In genomic region chr3:56864090-56864489, GRCh38 we compare ENCODE assay signal across 21 cellular contexts.
DNase-seq lines count a peak whose midpoint lies in the region; ATAC-seq lines count a peak whose summit lies in the region.
"Had no signal": no experiment of that assay in that cellular context is flagged by ENCODE, and none has a peak within 500 bp of the region (broad histone marks: within the 10 kb centered on the region; RNA-seq: fewer than 3 reads in every experiment).

No MANE protein-coding gene starts in this region.

- peak overlapping the region; percentile 23 for H3K27ac Mint-ChIP-seq in activated T-helper 17 cell treated with anti-CD3 and anti-CD28 coated beads, Interleukin-2, amount 50 U/mL, for 72 hours
- H3K27ac Mint-ChIP-seq: HFFc6, neural progenitor cell had no signal

- no peak overlapping the region for H3K9ac ChIP-seq in Karpas-422 (ENCODE audit: low read length)
- H3K9ac ChIP-seq: neural progenitor cell had no signal

- peak overlapping the region; percentile 71 for H3K4me3 Mint-ChIP-seq in activated T-helper 17 cell treated with anti-CD3 and anti-CD28 coated beads, Interleukin-2, amount 50 U/mL, for 72 hours
- H3K4me3 Mint-ChIP-seq: HFFc6, neural progenitor cell had no signal

- intact Hi-C loops in left ventricle myocardium superior (cut with micrococcal nuclease) = no loop called here

- no peaks in the 10 kb centered on the region for H3K9me3 Mint-ChIP-seq in activated T-helper 17 cell treated with anti-CD3 and anti-CD28 coated beads, Interleukin-2, amount 50 U/mL, for 72 hours
- H3K9me3 Mint-ChIP-seq: HFFc6, neural progenitor cell had no signal

- no peak overlapping the region for H2AFZ ChIP-seq in Karpas-422 (ENCODE audit: low read length)
- H2AFZ ChIP-seq: neural progenitor cell had no signal

- peaks cover 6% of the 10 kb centered on the region; the same call in 1 of the 2 replicates for H4K20me1 ChIP-seq in Karpas-422 (ENCODE audit: insufficient read depth, low read depth, low read length)

- H3K27me3 Mint-ChIP-seq in activated T-helper 17 cell treated with anti-CD3 and anti-CD28 coated beads, Interleukin-2, amount 50 U/mL, for 72 hours = no peaks in the 10 kb centered on the region

- no peak overlapping the region for H3K27ac ChIP-seq in Karpas-422 (ENCODE audit: low read length)
- H3K27ac ChIP-seq: 22Rv1, C4-2B, epithelial cell of prostate, neural progenitor cell, right atrium auricular region had no signal

- no peak overlapping the region for H3K4me3 ChIP-seq in Karpas-422 (ENCODE audit: low read length)
- H3K4me3 ChIP-seq: neural progenitor cell, right atrium auricular region had no signal

- H3K9me3 ChIP-seq in Karpas-422 (ENCODE audit: low read length) = no peaks in the 10 kb centered on the region
- H3K9me3 ChIP-seq: right atrium auricular region had no signal

- H3K27me3 ChIP-seq in Karpas-422 (ENCODE audit: low read length) = no peaks in the 10 kb centered on the region
- H3K27me3 ChIP-seq: neural progenitor cell, right atrium auricular region had no signal

- no peaks in the 10 kb centered on the region for H3K36me3 Mint-ChIP-seq in activated T-helper 17 cell treated with anti-CD3 and anti-CD28 coated beads, Interleukin-2, amount 50 U/mL, for 72 hours (ENCODE audit: low read depth)
- H3K36me3 Mint-ChIP-seq: neural progenitor cell had no signal

- peaks cover 51% of the 10 kb centered on the region for H3K4me1 Mint-ChIP-seq in activated T-helper 17 cell treated with anti-CD3 and anti-CD28 coated beads, Interleukin-2, amount 50 U/mL, for 72 hours

- no peaks in the 10 kb centered on the region for H3K79me2 ChIP-seq in Karpas-422 (ENCODE audit: low read length)

- no peaks in the 10 kb centered on the region for H3K9me2 ChIP-seq in Karpas-422 (replicated peaks; ENCODE audit: insufficient read depth, low read length)

- no peak overlapping the region for H3K4me2 ChIP-seq in Karpas-422 (ENCODE audit: low read depth, low read length, poor library complexity, severe bottlenecking)
- H3K4me2 ChIP-seq: neural progenitor cell had no signal

- peak; percentile 67 to 74 for ATAC-seq in activated CD4-positive, CD25-positive, alpha-beta regulatory T cell treated with anti-CD3 and anti-CD28 coated beads, Interleukin-2, amount 50 U/mL, for 24 hours
- peak; percentile 60 for ATAC-seq in GM18511 (IDR thresholded peaks at IDR 0.05; ENCODE audit: unreplicated experiment)
- ATAC-seq in activated T-helper 17 cell treated with anti-CD3 and anti-CD28 coated beads, Interleukin-2, amount 50 U/mL, for 72 hours (replicated peaks) = peak; percentile 89
- ATAC-seq in left ventricle myocardium superior = no peak

- DNase-seq in activated CD4-positive, CD25-positive, alpha-beta regulatory T cell treated with anti-CD3 and anti-CD28 coated beads, Interleukin-2, amount 50 U/mL, for 72 hours = no peak
- peak; percentile 74 for DNase-seq in stimulated activated CD4-positive, alpha-beta T cell treated with anti-CD3 and anti-CD28 coated beads, Interleukin-1b, Interleukin-23, amount 100 ng/mL, for 48 hours
- no peak for DNase-seq in HPDE6-E6E7 (ENCODE audit: extremely low spot score)
- no peak for DNase-seq in Karpas-422
- DNase-seq in left ventricle myocardium superior = no peak
- DNase-seq: anterior cingulate cortex, DMS79, HFFc6, mammary epithelial cell, NCI-H1436, NCI-H226, SHP77, T-helper 9 cell had no signal

- H3K4me1 ChIP-seq in Karpas-422 (ENCODE audit: low read length) = no peaks in the 10 kb centered on the region
- H3K4me1 ChIP-seq: right atrium auricular region had no signal

- H3K36me3 ChIP-seq in Karpas-422 (ENCODE audit: insufficient read depth, low read length) = no peaks in the 10 kb centered on the region
- H3K36me3 ChIP-seq: neural progenitor cell, right atrium auricular region had no signal
